In genomic region chr17:63832455-63832854, GRCh38 we compare ENCODE assay signal across 18 cellular contexts. TPM values are rescaled to one million over a fixed set of nuclear protein-coding genes. Genes with fewer than 3 reads are reported as not detected.
A peak's percentile ranks its signal among the peaks of the same experiment; 100 is the strongest.
DNase-seq lines count a peak whose midpoint lies in the region; ATAC-seq, FAIRE-seq and TF ChIP-seq lines count a peak whose summit lies in the region.
"Had no signal": no experiment of that assay in that cellular context is flagged by ENCODE, and none has a peak within 500 bp of the region (broad histone marks: within the 10 kb centered on the region; RNA-seq: fewer than 3 reads in every experiment).

No MANE protein-coding gene starts in this region.

- no peak overlapping the region for H3K4me2 ChIP-seq in HepG2 (ENCODE audit: low read depth, low read length)

- H2AFZ ChIP-seq in HepG2 (ENCODE audit: low read length), result no peak overlapping the region

- H3K36me3 Mint-ChIP-seq in HFFc6 (ENCODE audit: low read depth), result peaks cover 37% of the 10 kb centered on the region
- peaks cover 46% of the 10 kb centered on the region for H3K36me3 Mint-ChIP-seq in activated naive CD8-positive, alpha-beta T cell treated with anti-CD3 and anti-CD28 coated beads for 36 hours
- H3K36me3 Mint-ChIP-seq in stimulated activated effector memory CD8-positive, alpha-beta T cell treated with anti-CD3 and anti-CD28 coated beads, Interleukin-12 subunit alpha, Interleukin-12 subunit beta, amount 100 ng/mL, for 72 hours, result peaks cover 99% of the 10 kb centered on the region

- TSS peak; percentile 26 for BruUV-seq in HepG2 (replicated peaks; lab: Mats Ljungman, UMichigan)

- H3K36me3 ChIP-seq in HepG2 (replicated peaks in 1 of 2; ENCODE audit: control insufficient read depth in 1 of 2, insufficient read depth in 2 of 2, low read length in 2 of 2) (peaks cover 60 to 82% of the 10 kb centered on the region in 2 experiments), right lobe of liver (peaks cover 6 to 78% (median 38%) of the 10 kb centered on the region in 4 donors), tibial nerve (peaks cover 3 to 84% (median 49%) of the 10 kb centered on the region in 3 donors)
- H3K36me3 ChIP-seq: uterus had no signal

- 0 out of 2 replicates have a peak, but pooled peaks cover 2% of the 10 kb centered on the region for H4K20me1 ChIP-seq in HepG2 (ENCODE audit: insufficient read depth, low read length)

- H3K27me3 Mint-ChIP-seq in HFFc6 (ENCODE audit: insufficient read depth), result peaks cover 3% of the 10 kb centered on the region
- no peaks in the 10 kb centered on the region for H3K27me3 Mint-ChIP-seq in activated naive CD8-positive, alpha-beta T cell treated with anti-CD3 and anti-CD28 coated beads for 36 hours

- no peak overlapping the region for H3K27ac Mint-ChIP-seq in HFFc6
- H3K27ac Mint-ChIP-seq in activated naive CD8-positive, alpha-beta T cell treated with anti-CD3 and anti-CD28 coated beads for 36 hours, result peak overlapping the region; percentile 84
- peak overlapping the region; percentile 100 for H3K27ac Mint-ChIP-seq in stimulated activated effector memory CD8-positive, alpha-beta T cell treated with anti-CD3 and anti-CD28 coated beads, Interleukin-12 subunit alpha, Interleukin-12 subunit beta, amount 100 ng/mL, for 72 hours

- H3K27ac ChIP-seq in HepG2 (ENCODE audit: extremely low read length, insufficient read depth, low read length) (no peak overlapping the region), right lobe of liver (no peak overlapping the region), tibial nerve (no peak overlapping the region)
- H3K27ac ChIP-seq: uterus had no signal

- no peak overlapping the region for H3K9ac ChIP-seq in HepG2 (ENCODE audit: insufficient read depth, low read depth, low read length)

- CTCF ChIA-PET in HepG2 (lab: Yijun Ruan, JAX; ENCODE audit: low intra/inter-chr PET ratio, low total read pairs), result no interaction called here

- H3K4me1 ChIP-seq in HepG2 (ENCODE audit: insufficient read depth, low read length) (peaks cover 19% of the 10 kb centered on the region), right lobe of liver (peaks cover 0 to 18% (median 5%) of the 10 kb centered on the region in 4 donors), tibial nerve (peaks cover 0 to 51% (median 16%) of the 10 kb centered on the region in 4 donors)

- WGBS in HepG2 (ENCODE audit: low lambda C conversion rate), result 94% methylated on average over 2 of the region's 2 CpGs
- WGBS in right lobe of liver (ENCODE audit: insufficient coverage, low coverage, low lambda C conversion rate, missing lambda C conversion rate), result 40% methylated on average over 1 of the region's 2 CpGs
- WGBS in tibial nerve, 2 donors, result 56 to 63% methylated on average over 2 of the region's 2 CpGs

- no peak overlapping the region for H3K4me3 Mint-ChIP-seq in HFFc6
- H3K4me3 Mint-ChIP-seq in activated naive CD8-positive, alpha-beta T cell treated with anti-CD3 and anti-CD28 coated beads for 36 hours, result no peak overlapping the region
- no peak overlapping the region for H3K4me3 Mint-ChIP-seq in stimulated activated effector memory CD8-positive, alpha-beta T cell treated with anti-CD3 and anti-CD28 coated beads, Interleukin-12 subunit alpha, Interleukin-12 subunit beta, amount 100 ng/mL, for 72 hours
- H3K4me3 Mint-ChIP-seq: CD14-positive monocyte had no signal

- no peak for TF ChIP-seq RAD21 in HepG2 (CRISPR knock-in tag; IDR thresholded peaks at IDR 0.05)

- in situ Hi-C loops in HepG2 (cut with HindIII; ENCODE audit: extremely low pct_ligation_motif_present, low pct_unique_long_range_greater_than_20kb), result no loop called here

- peaks cover 27% of the 10 kb centered on the region for H3K4me1 Mint-ChIP-seq in HFFc6 (ENCODE audit: low read depth)
- peaks cover 55% of the 10 kb centered on the region for H3K4me1 Mint-ChIP-seq in activated naive CD8-positive, alpha-beta T cell treated with anti-CD3 and anti-CD28 coated beads for 36 hours
- peaks cover 79% of the 10 kb centered on the region for H3K4me1 Mint-ChIP-seq in stimulated activated effector memory CD8-positive, alpha-beta T cell treated with anti-CD3 and anti-CD28 coated beads, Interleukin-12 subunit alpha, Interleukin-12 subunit beta, amount 100 ng/mL, for 72 hours

- TF ChIP-seq CTCF in HepG2 (CRISPR knock-in tag; IDR thresholded peaks at IDR 0.05) (no peak), right lobe of liver (IDR thresholded peaks at IDR 0.05) (no peak), HFFc6 (IDR thresholded peaks at IDR 0.05) (peak; percentile 38), tibial nerve (IDR thresholded peaks at IDR 0.05) (no peak)

- TF ChIP-seq POLR2A in HepG2 (IDR thresholded peaks at IDR 0.05; ENCODE audit: insufficient read depth in 1 of 2, low read depth in 2 of 2, low read length in 2 of 2) (no peak), right lobe of liver (IDR thresholded peaks at IDR 0.05) (no peak), tibial nerve (IDR thresholded peaks at IDR 0.05) (no peak)

- peaks cover 28% of the 10 kb centered on the region for H3K79me2 ChIP-seq in HepG2 (ENCODE audit: insufficient read depth, low read length)

- no peaks in the 10 kb centered on the region for H3K9me3 Mint-ChIP-seq in HFFc6
- H3K9me3 Mint-ChIP-seq in activated naive CD8-positive, alpha-beta T cell treated with anti-CD3 and anti-CD28 coated beads for 36 hours, result no peaks in the 10 kb centered on the region
- no peaks in the 10 kb centered on the region for H3K9me3 Mint-ChIP-seq in stimulated activated effector memory CD8-positive, alpha-beta T cell treated with anti-CD3 and anti-CD28 coated beads, Interleukin-12 subunit alpha, Interleukin-12 subunit beta, amount 100 ng/mL, for 72 hours
- H3K9me3 Mint-ChIP-seq: CD14-positive monocyte had no signal

- FAIRE-seq in HepG2 (lab: Jason Lieb, UNC), result no peak
- FAIRE-seq: colon, H54 had no signal

- H3K9me3 ChIP-seq in HepG2 (ENCODE audit: low read length) (no peaks in the 10 kb centered on the region), right lobe of liver (no peaks in the 10 kb centered on the region), tibial nerve (no peaks in the 10 kb centered on the region)
- H3K9me3 ChIP-seq: esophagus muscularis mucosa, uterus had no signal

- peak; percentile 10; the same call in 2 of the 3 replicates for ATAC-seq in HepG2
- ATAC-seq in right lobe of liver, result no peak
- ATAC-seq in stimulated activated effector memory CD8-positive, alpha-beta T cell treated with anti-CD3 and anti-CD28 coated beads, Interleukin-12 subunit alpha, Interleukin-12 subunit beta, amount 100 ng/mL, for 72 hours, result no peak
- ATAC-seq: Right ventricle myocardium inferior had no signal

- DNase-seq in HepG2 (ENCODE audit: low spot score), result no peak
- no peak for DNase-seq in right lobe of liver
- DNase-seq in HFFc6, result no peak
- no peak for DNase-seq in activated naive CD8-positive, alpha-beta T cell treated with anti-CD3 and anti-CD28 coated beads for 36 hours
- no peak for DNase-seq in stimulated activated effector memory CD8-positive, alpha-beta T cell treated with anti-CD3 and anti-CD28 coated beads, Interleukin-12 subunit alpha, Interleukin-12 subunit beta, amount 100 ng/mL, for 72 hours (ENCODE audit: low spot score in 2 of 2)
- DNase-seq in NCI-H2227 (lab: John Stamatoyannopoulos, UW; ENCODE audit: unreplicated experiment), result no peak
- no peak for DNase-seq in OCI-M1 (lab: John Stamatoyannopoulos, UW)
- no peak for DNase-seq in tibial nerve (ENCODE audit: low spot score in 2 of 2)
- DNase-seq: KBM-7, NCI-H1436 treated with DMSO at 0.1 percent for 48 hours, NCI-H69, uterus had no signal

- intact Hi-C loops in HepG2 (cut with micrococcal nuclease; ENCODE audit: unreplicated experiment) (no loop called here), right lobe of liver (cut with DNase I) (no loop called here)

- no peak for TF ChIP-seq EP300 in HepG2 (IDR thresholded peaks at IDR 0.05; ENCODE audit: low read depth in 2 of 2, low read length in 2 of 2)
- TF ChIP-seq EP300 in HepG2 (CRISPR knock-in tag; IDR thresholded peaks at IDR 0.05; ENCODE audit: borderline replicate concordance), result no peak
- no peak for TF ChIP-seq EP300 in tibial nerve (IDR thresholded peaks at IDR 0.05)

- H3K4me3 ChIP-seq in HepG2 (replicated peaks in 1 of 3; ENCODE audit: insufficient read depth in 1 of 3, low read depth in 2 of 3, low read length in 3 of 3) (no peak overlapping the region), right lobe of liver (no peak overlapping the region), tibial nerve (no peak overlapping the region)
- H3K4me3 ChIP-seq: esophagus muscularis mucosa, uterus had no signal

- no peaks in the 10 kb centered on the region; a peak in 1 of 5 replicates for H3K27me3 ChIP-seq in HepG2 (ENCODE audit: control insufficient read depth in 1 of 2, insufficient read depth in 2 of 2, low read length in 2 of 2)
- H3K27me3 ChIP-seq in right lobe of liver, result no peaks in the 10 kb centered on the region
- no peaks in the 10 kb centered on the region for H3K27me3 ChIP-seq in tibial nerve
- H3K27me3 ChIP-seq: esophagus muscularis mucosa, uterus had no signal

- POLR2A ChIA-PET in HepG2 (lab: Yijun Ruan, JAX), result interaction anchor here (1.1 to 5.2 kb wide), 3 partner anchors 9 to 211 kb away, joined by 4 to 30 read pairs (median 13); partner anchors contain the start of genes CCDC47, DDX42 and MAP3K3

RNA-seq across cellular contexts. Expression of gene FTSJ3, which starts 5.0 kb away (rescaled TPM):
- 55.8 and 64.2 TPM in 2 replicates for total RNA-seq in HepG2 (2016; rRNA removed; fragmentation: Illumina TruSeq; extraction: Trizol)
- total RNA-seq in HepG2 (2016; cell fraction: cytosol; rRNA removed; fragmentation: Illumina TruSeq; extraction: Trizol; ENCODE audit: low read depth), result 10.7 and 13.3 TPM in 2 replicates
- total RNA-seq in HepG2 (2016; cell fraction: insoluble cytoplasmic fraction; rRNA removed; fragmentation: Illumina TruSeq; extraction: Trizol), result 51.6 and 62.8 TPM in 2 replicates
- 14.6 and 17.3 TPM in 2 replicates for total RNA-seq in HepG2 (2016; cell fraction: membrane; rRNA removed; fragmentation: Illumina TruSeq; extraction: Trizol)
- 57.2 and 58.7 TPM in 2 replicates for total RNA-seq in HepG2 (2016; cell fraction: nucleus; rRNA removed; fragmentation: Illumina TruSeq; extraction: Trizol)
- polyA plus RNA-seq in HepG2 (2011; rRNA removed), result 26.0 and 33.3 TPM in 2 replicates
- 34.7 and 35.1 TPM in 2 replicates for polyA plus RNA-seq in HepG2 (2011; cell fraction: cytosol; rRNA removed)
- 50.8 and 55.2 TPM in 2 replicates for polyA plus RNA-seq in HepG2 (2011; cell fraction: nucleus; rRNA removed)
- polyA plus RNA-seq in HepG2 (2012), result 29.8 and 30.3 TPM in 2 replicates
- 4.3 and 4.9 TPM in 2 replicates for polyA plus RNA-seq in HepG2 (2016; cell fraction: cytosol; fragmentation: Illumina TruSeq; extraction: Trizol; ENCODE audit: low read depth)
- 43.6 and 49.4 TPM in 2 replicates for polyA plus RNA-seq in HepG2 (2016; cell fraction: insoluble cytoplasmic fraction; fragmentation: Illumina TruSeq; extraction: Trizol; ENCODE audit: low read depth)
- 6.8 and 10.2 TPM in 2 replicates for polyA plus RNA-seq in HepG2 (2016; cell fraction: membrane; fragmentation: Illumina TruSeq; extraction: Trizol; ENCODE audit: low read depth)
- polyA plus RNA-seq in HepG2 (2016; cell fraction: nucleus; fragmentation: Illumina TruSeq; extraction: Trizol; ENCODE audit: insufficient read depth, low read depth), result 88.3 and 89.9 TPM in 2 replicates
- 56.8 and 112 TPM in 2 replicates for polyA minus RNA-seq in HepG2 (2011; rRNA and poly(A)+ RNA removed; ENCODE audit: low replicate concordance)
- 19.9 and 23.5 TPM in 2 replicates for polyA minus RNA-seq in HepG2 (2011; cell fraction: cytosol; rRNA and poly(A)+ RNA removed)
- polyA minus RNA-seq in HepG2 (2011; cell fraction: nucleus; rRNA and poly(A)+ RNA removed), result 74.9 and 77.7 TPM in 2 replicates
- 10 to 100 TPM; 12.9 to 25.9 (median 19.0) TPM for total RNA-seq in right lobe of liver
- 10 to 100 TPM; 43.2 to 55.1 (median 47.5) TPM for total RNA-seq in HFFc6 (2021; fragmentation: NEBNext Ultra II Directional; extraction: Animal tissue kit (Norgen Biotek cat#: 25700))
- 10 to 100 TPM; 91.2 to 91.5 TPM for total RNA-seq in activated naive CD8-positive, alpha-beta T cell treated with anti-CD3 and anti-CD28 coated beads for 36 hours
- 10 to 100 TPM; 32.8 to 69.3 (median 43.2) TPM for total RNA-seq in tibial nerve

RNA-seq across cellular contexts. Expression of gene PSMC5, which starts 5.2 kb away (rescaled TPM):
- 35.3 and 81.4 TPM in 2 replicates for total RNA-seq in HepG2 (2016; rRNA removed; fragmentation: Illumina TruSeq; extraction: Trizol)
- 26.4 and 26.8 TPM in 2 replicates for total RNA-seq in HepG2 (2016; cell fraction: cytosol; rRNA removed; fragmentation: Illumina TruSeq; extraction: Trizol; ENCODE audit: low read depth)
- total RNA-seq in HepG2 (2016; cell fraction: insoluble cytoplasmic fraction; rRNA removed; fragmentation: Illumina TruSeq; extraction: Trizol), result 36.7 and 82.1 TPM in 2 replicates
- 47.6 and 57.8 TPM in 2 replicates for total RNA-seq in HepG2 (2016; cell fraction: membrane; rRNA removed; fragmentation: Illumina TruSeq; extraction: Trizol)
- total RNA-seq in HepG2 (2016; cell fraction: nucleus; rRNA removed; fragmentation: Illumina TruSeq; extraction: Trizol), result 44.2 and 45.4 TPM in 2 replicates
- 109 and 128 TPM in 2 replicates for polyA plus RNA-seq in HepG2 (2011; rRNA removed)
- polyA plus RNA-seq in HepG2 (2011; cell fraction: cytosol; rRNA removed), result 161 and 185 TPM in 2 replicates
- 101 and 112 TPM in 2 replicates for polyA plus RNA-seq in HepG2 (2011; cell fraction: nucleus; rRNA removed)
- 105 and 121 TPM in 2 replicates for polyA plus RNA-seq in HepG2 (2012)
- 73.3 and 91.2 TPM in 2 replicates for polyA plus RNA-seq in HepG2 (2016; cell fraction: cytosol; fragmentation: Illumina TruSeq; extraction: Trizol; ENCODE audit: low read depth)
- polyA plus RNA-seq in HepG2 (2016; cell fraction: insoluble cytoplasmic fraction; fragmentation: Illumina TruSeq; extraction: Trizol; ENCODE audit: low read depth), result 308 and 321 TPM in 2 replicates
- polyA plus RNA-seq in HepG2 (2016; cell fraction: membrane; fragmentation: Illumina TruSeq; extraction: Trizol; ENCODE audit: low read depth), result 94.9 and 101 TPM in 2 replicates
- polyA plus RNA-seq in HepG2 (2016; cell fraction: nucleus; fragmentation: Illumina TruSeq; extraction: Trizol; ENCODE audit: insufficient read depth, low read depth), result 157 and 164 TPM in 2 replicates
- 77.4 and 190 TPM in 2 replicates for polyA minus RNA-seq in HepG2 (2011; rRNA and poly(A)+ RNA removed; ENCODE audit: low replicate concordance)
- 66.7 and 67.7 TPM in 2 replicates for polyA minus RNA-seq in HepG2 (2011; cell fraction: cytosol; rRNA and poly(A)+ RNA removed)
- polyA minus RNA-seq in HepG2 (2011; cell fraction: nucleus; rRNA and poly(A)+ RNA removed), result 86.9 and 103 TPM in 2 replicates
- 10 to 100 TPM; 52.7 to 70.9 (median 66.5) TPM for total RNA-seq in right lobe of liver
- 100 to 1,000 TPM; 156 to 206 (median 179) TPM for total RNA-seq in HFFc6 (2021; fragmentation: NEBNext Ultra II Directional; extraction: Animal tissue kit (Norgen Biotek cat#: 25700))
- total RNA-seq in activated naive CD8-positive, alpha-beta T cell treated with anti-CD3 and anti-CD28 coated beads for 36 hours, result 100 to 1,000 TPM; 178 to 187 TPM
- total RNA-seq in tibial nerve, result 100 to 1,000 TPM in 2 of 4 donors, 10 to 100 TPM in 2; 62.1 to 116 (median 103) TPM

RNA-seq across cellular contexts. Expression of gene SMARCD2, which starts 10.0 kb away (rescaled TPM):
- 139 and 150 TPM in 2 replicates for total RNA-seq in HepG2 (2016; rRNA removed; fragmentation: Illumina TruSeq; extraction: Trizol)
- total RNA-seq in HepG2 (2016; cell fraction: cytosol; rRNA removed; fragmentation: Illumina TruSeq; extraction: Trizol; ENCODE audit: low read depth), result 76.2 and 86.8 TPM in 2 replicates
- total RNA-seq in HepG2 (2016; cell fraction: insoluble cytoplasmic fraction; rRNA removed; fragmentation: Illumina TruSeq; extraction: Trizol), result 128 and 151 TPM in 2 replicates
- 149 and 160 TPM in 2 replicates for total RNA-seq in HepG2 (2016; cell fraction: membrane; rRNA removed; fragmentation: Illumina TruSeq; extraction: Trizol)
- 82.7 and 98.0 TPM in 2 replicates for total RNA-seq in HepG2 (2016; cell fraction: nucleus; rRNA removed; fragmentation: Illumina TruSeq; extraction: Trizol)
- 122 and 128 TPM in 2 replicates for polyA plus RNA-seq in HepG2 (2011; rRNA removed)
- 72.8 and 84.6 TPM in 2 replicates for polyA plus RNA-seq in HepG2 (2011; cell fraction: cytosol; rRNA removed)
- 173 and 200 TPM in 2 replicates for polyA plus RNA-seq in HepG2 (2011; cell fraction: nucleus; rRNA removed)
- polyA plus RNA-seq in HepG2 (2012), result 63.6 and 77.3 TPM in 2 replicates
- polyA plus RNA-seq in HepG2 (2016; cell fraction: cytosol; fragmentation: Illumina TruSeq; extraction: Trizol; ENCODE audit: low read depth), result 73.5 and 77.2 TPM in 2 replicates
- polyA plus RNA-seq in HepG2 (2016; cell fraction: insoluble cytoplasmic fraction; fragmentation: Illumina TruSeq; extraction: Trizol; ENCODE audit: low read depth), result 117 and 129 TPM in 2 replicates
- 114 and 124 TPM in 2 replicates for polyA plus RNA-seq in HepG2 (2016; cell fraction: membrane; fragmentation: Illumina TruSeq; extraction: Trizol; ENCODE audit: low read depth)
- 136 and 143 TPM in 2 replicates for polyA plus RNA-seq in HepG2 (2016; cell fraction: nucleus; fragmentation: Illumina TruSeq; extraction: Trizol; ENCODE audit: insufficient read depth, low read depth)
- 89.3 and 195 TPM in 2 replicates for polyA minus RNA-seq in HepG2 (2011; rRNA and poly(A)+ RNA removed; ENCODE audit: low replicate concordance)
- 47.2 and 51.1 TPM in 2 replicates for polyA minus RNA-seq in HepG2 (2011; cell fraction: cytosol; rRNA and poly(A)+ RNA removed)
- polyA minus RNA-seq in HepG2 (2011; cell fraction: nucleus; rRNA and poly(A)+ RNA removed), result 79.8 and 97.2 TPM in 2 replicates
- total RNA-seq in right lobe of liver, result 10 to 100 TPM; 23.8 to 94.5 (median 59.5) TPM
- total RNA-seq in HFFc6 (2021; fragmentation: NEBNext Ultra II Directional; extraction: Animal tissue kit (Norgen Biotek cat#: 25700)), result 10 to 100 TPM; 45.9 to 53.5 (median 48.7) TPM
- 10 to 100 TPM; 91.6 to 93.5 TPM for total RNA-seq in activated naive CD8-positive, alpha-beta T cell treated with anti-CD3 and anti-CD28 coated beads for 36 hours
- 100 to 1,000 TPM; 241 to 402 (median 302) TPM for total RNA-seq in tibial nerve

RNA-seq across cellular contexts. Expression of gene CSH2, which starts 41.0 kb away (rescaled TPM):
- total RNA-seq in HepG2 (2016; rRNA removed; fragmentation: Illumina TruSeq; extraction: Trizol), result not detected in 2 replicates
- not detected in 2 replicates for total RNA-seq in HepG2 (2016; cell fraction: cytosol; rRNA removed; fragmentation: Illumina TruSeq; extraction: Trizol; ENCODE audit: low read depth)
- total RNA-seq in HepG2 (2016; cell fraction: insoluble cytoplasmic fraction; rRNA removed; fragmentation: Illumina TruSeq; extraction: Trizol), result not detected in 2 replicates
- total RNA-seq in HepG2 (2016; cell fraction: membrane; rRNA removed; fragmentation: Illumina TruSeq; extraction: Trizol), result not detected in 2 replicates
- total RNA-seq in HepG2 (2016; cell fraction: nucleus; rRNA removed; fragmentation: Illumina TruSeq; extraction: Trizol), result not detected in 2 replicates
- polyA plus RNA-seq in HepG2 (2011; rRNA removed), result not detected in 2 replicates
- polyA plus RNA-seq in HepG2 (2011; cell fraction: cytosol; rRNA removed), result not detected in 2 replicates
- not detected in 2 replicates for polyA plus RNA-seq in HepG2 (2011; cell fraction: nucleus; rRNA removed)
- polyA plus RNA-seq in HepG2 (2012), result not detected in 2 replicates
- polyA plus RNA-seq in HepG2 (2016; cell fraction: cytosol; fragmentation: Illumina TruSeq; extraction: Trizol; ENCODE audit: low read depth), result not detected in 2 replicates
- polyA plus RNA-seq in HepG2 (2016; cell fraction: insoluble cytoplasmic fraction; fragmentation: Illumina TruSeq; extraction: Trizol; ENCODE audit: low read depth), result not detected in 2 replicates
- not detected in 2 replicates for polyA plus RNA-seq in HepG2 (2016; cell fraction: membrane; fragmentation: Illumina TruSeq; extraction: Trizol; ENCODE audit: low read depth)
- not detected in 2 replicates for polyA plus RNA-seq in HepG2 (2016; cell fraction: nucleus; fragmentation: Illumina TruSeq; extraction: Trizol; ENCODE audit: insufficient read depth, low read depth)
- polyA minus RNA-seq in HepG2 (2011; rRNA and poly(A)+ RNA removed; ENCODE audit: low replicate concordance), result not detected in 2 replicates
- polyA minus RNA-seq in HepG2 (2011; cell fraction: cytosol; rRNA and poly(A)+ RNA removed), result not detected in 2 replicates
- not detected in 2 replicates for polyA minus RNA-seq in HepG2 (2011; cell fraction: nucleus; rRNA and poly(A)+ RNA removed)
- total RNA-seq in right lobe of liver, result not detected
- not detected for total RNA-seq in HFFc6 (2021; fragmentation: NEBNext Ultra II Directional; extraction: Animal tissue kit (Norgen Biotek cat#: 25700))
- not detected for total RNA-seq in activated naive CD8-positive, alpha-beta T cell treated with anti-CD3 and anti-CD28 coated beads for 36 hours
- total RNA-seq in tibial nerve, result not detected
- total RNA-seq: esophagus muscularis mucosa, renal cortical epithelial cell, Right ventricle myocardium inferior, uterus had no signal
- polyA plus RNA-seq: CD14-positive monocyte had no signal

RNA-seq across cellular contexts. Expression of gene GH2, which starts 49.3 kb away (rescaled TPM):
- total RNA-seq in HepG2 (2016; rRNA removed; fragmentation: Illumina TruSeq; extraction: Trizol), result not detected in 2 replicates
- not detected in 2 replicates for total RNA-seq in HepG2 (2016; cell fraction: cytosol; rRNA removed; fragmentation: Illumina TruSeq; extraction: Trizol; ENCODE audit: low read depth)
- total RNA-seq in HepG2 (2016; cell fraction: insoluble cytoplasmic fraction; rRNA removed; fragmentation: Illumina TruSeq; extraction: Trizol), result not detected in 2 replicates
- not detected in 2 replicates for total RNA-seq in HepG2 (2016; cell fraction: membrane; rRNA removed; fragmentation: Illumina TruSeq; extraction: Trizol)
- total RNA-seq in HepG2 (2016; cell fraction: nucleus; rRNA removed; fragmentation: Illumina TruSeq; extraction: Trizol), result not detected in 2 replicates
- polyA plus RNA-seq in HepG2 (2011; rRNA removed), result not detected in 2 replicates
- polyA plus RNA-seq in HepG2 (2011; cell fraction: cytosol; rRNA removed), result not detected in 2 replicates
- not detected in 2 replicates for polyA plus RNA-seq in HepG2 (2011; cell fraction: nucleus; rRNA removed)
- not detected in 2 replicates for polyA plus RNA-seq in HepG2 (2012)
- polyA plus RNA-seq in HepG2 (2016; cell fraction: cytosol; fragmentation: Illumina TruSeq; extraction: Trizol; ENCODE audit: low read depth), result not detected in 2 replicates
- not detected in 2 replicates for polyA plus RNA-seq in HepG2 (2016; cell fraction: insoluble cytoplasmic fraction; fragmentation: Illumina TruSeq; extraction: Trizol; ENCODE audit: low read depth)
- polyA plus RNA-seq in HepG2 (2016; cell fraction: membrane; fragmentation: Illumina TruSeq; extraction: Trizol; ENCODE audit: low read depth), result not detected in 2 replicates
- polyA plus RNA-seq in HepG2 (2016; cell fraction: nucleus; fragmentation: Illumina TruSeq; extraction: Trizol; ENCODE audit: insufficient read depth, low read depth), result not detected in 2 replicates
- polyA minus RNA-seq in HepG2 (2011; rRNA and poly(A)+ RNA removed; ENCODE audit: low replicate concordance), result not detected in 2 replicates
- not detected in 2 replicates for polyA minus RNA-seq in HepG2 (2011; cell fraction: cytosol; rRNA and poly(A)+ RNA removed)
- polyA minus RNA-seq in HepG2 (2011; cell fraction: nucleus; rRNA and poly(A)+ RNA removed), result not detected in 2 replicates
- total RNA-seq in right lobe of liver, result not detected
- total RNA-seq in HFFc6 (2021; fragmentation: NEBNext Ultra II Directional; extraction: Animal tissue kit (Norgen Biotek cat#: 25700)), result not detected
- not detected for total RNA-seq in activated naive CD8-positive, alpha-beta T cell treated with anti-CD3 and anti-CD28 coated beads for 36 hours
- not detected for total RNA-seq in tibial nerve
- total RNA-seq: esophagus muscularis mucosa, renal cortical epithelial cell, Right ventricle myocardium inferior, uterus had no signal
- polyA plus RNA-seq: CD14-positive monocyte had no signal
